In the genomic region with DNA sequence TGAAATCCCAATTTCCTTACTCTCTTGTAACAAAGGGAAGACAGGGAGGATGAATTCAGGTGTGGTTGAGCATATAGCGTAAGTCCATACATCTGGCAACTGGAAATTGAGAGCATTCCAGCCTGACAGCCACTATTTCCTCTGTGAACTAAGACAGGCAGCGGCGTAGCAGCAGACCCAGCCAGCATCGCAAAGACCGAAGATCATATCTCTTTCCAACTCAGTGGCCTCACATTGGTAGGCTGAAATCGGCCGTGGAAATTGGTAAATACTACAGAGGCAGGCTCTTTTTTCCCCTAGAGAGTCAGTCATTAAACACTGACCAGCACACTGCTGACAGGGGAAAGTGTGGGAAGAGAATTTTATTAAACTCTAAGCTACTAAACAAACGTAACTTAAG, we compare ENCODE assay signal across 26 cellular contexts.
"Had no signal": no experiment of that assay in that cellular context is flagged by ENCODE, and none has a peak within 500 bp of the region (broad histone marks: within the 10 kb centered on the region; RNA-seq: fewer than 3 reads in every experiment).

No MANE protein-coding gene starts in this region.

- FAIRE-seq: bronchial epithelial cell, colon, endometrium had no signal

- H3K27me3 ChIP-seq: esophagus squamous epithelium, pancreas, tibial nerve had no signal

- H3K4me3 Mint-ChIP-seq: activated T-cell treated with anti-CD3 and anti-CD28 coated beads, Interleukin-2, amount 50 U/mL, for 24 hours; naive thymus-derived CD4-positive, alpha-beta T cell had no signal

- H3K27me3 Mint-ChIP-seq: activated T-cell treated with anti-CD3 and anti-CD28 coated beads, Interleukin-2, amount 50 U/mL, for 24 hours; naive thymus-derived CD4-positive, alpha-beta T cell had no signal

- DNase-seq: activated CD4-positive, alpha-beta T cell treated with anti-CD3 and anti-CD28 coated beads for 48 hours; activated CD4-positive, alpha-beta T cell treated with anti-CD3 and anti-CD28 coated beads, Interleukin-2, amount 50 U/mL, for 48 hours; activated CD8-positive, alpha-beta memory T cell treated with anti-CD3 and anti-CD28 coated beads, Interleukin-2, amount 50 U/mL, for 48 hours; activated T-cell treated with anti-CD3 and anti-CD28 coated beads, Interleukin-2, amount 50 U/mL, for 24 hours; anterior cingulate cortex; dermis blood vessel endothelial cell; effector CD4-positive, alpha-beta T cell; esophagus squamous epithelium; foreskin melanocyte; mammary epithelial cell; midbrain; naive thymus-derived CD4-positive, alpha-beta T cell; nucleus accumbens; pancreas; right cardiac atrium; stimulated activated CD4-positive, alpha-beta T cell treated with anti-CD3 and anti-CD28 coated beads, Interleukin-15, amount 100 ng/mL, for 24 hours; stimulated activated CD4-positive, alpha-beta T cell treated with anti-CD3 and anti-CD28 coated beads, Interleukin-2, amount 100 ng/mL, for 24 hours; stimulated activated naive CD4-positive, alpha-beta T cell; WERI-Rb-1 had no signal

- H3K9me3 ChIP-seq: pancreas had no signal

- H3K4me1 ChIP-seq: esophagus squamous epithelium, tibial nerve had no signal

- H3K4me3 ChIP-seq: esophagus squamous epithelium, pancreas, tibial nerve had no signal

- H3K27ac ChIP-seq: epithelial cell of prostate, esophagus squamous epithelium, pancreas, tibial nerve, WERI-Rb-1 had no signal

- ATAC-seq: activated CD4-positive, CD25-positive, alpha-beta regulatory T cell treated with anti-CD3 and anti-CD28 coated beads, Interleukin-2, amount 50 U/mL, for 24 hours; activated naive CD4-positive, alpha-beta T cell treated with anti-CD3 and anti-CD28 coated beads, Interleukin-2, amount 50 U/mL, for 72 hours; naive thymus-derived CD4-positive, alpha-beta T cell had no signal

- H3K36me3 ChIP-seq: pancreas had no signal

- H3K27ac Mint-ChIP-seq: activated naive CD4-positive, alpha-beta T cell treated with anti-CD3 and anti-CD28 coated beads, Interleukin-2, amount 50 U/mL, for 72 hours; activated T-cell treated with anti-CD3 and anti-CD28 coated beads, Interleukin-2, amount 50 U/mL, for 24 hours had no signal
